In the genomic region with DNA sequence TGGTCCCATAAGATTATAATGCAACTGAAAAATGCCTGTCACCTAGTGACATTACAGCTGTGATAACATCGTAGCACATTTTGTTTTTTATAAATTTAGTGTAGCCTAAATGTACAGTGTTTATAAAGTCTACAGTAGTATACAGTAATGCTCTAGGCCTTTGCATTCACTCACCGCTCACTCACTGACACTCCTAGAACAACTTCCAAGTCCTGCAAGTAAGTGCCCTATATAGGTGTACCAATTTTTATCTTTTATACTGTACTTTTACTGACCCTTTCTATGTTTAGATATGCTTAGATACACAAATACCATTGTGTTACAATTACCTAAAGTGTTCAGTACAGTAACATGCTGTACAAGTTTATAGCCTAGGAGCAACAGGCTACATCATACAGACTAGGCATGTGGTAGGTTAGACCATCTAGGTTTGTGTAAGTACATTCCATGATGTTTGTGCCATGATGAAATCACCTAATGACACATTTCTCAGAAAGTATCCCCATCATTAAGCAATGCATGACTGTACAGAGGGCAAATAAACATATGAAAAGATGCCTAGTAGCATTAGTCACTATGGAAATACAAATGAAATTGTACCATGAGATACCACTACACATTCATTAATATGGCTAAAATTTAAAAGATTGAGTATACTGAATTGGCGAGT, we compare ENCODE assay signal across 16 cellular contexts.
DNase-seq lines count a peak whose midpoint lies in the region; ATAC-seq, FAIRE-seq and TF ChIP-seq lines count a peak whose summit lies in the region.
"Had no signal": no experiment of that assay in that cellular context is flagged by ENCODE, and none has a peak within 500 bp of the region (broad histone marks: within the 10 kb centered on the region; RNA-seq: fewer than 3 reads in every experiment).

No MANE protein-coding gene starts in this region.

- no peak overlapping the region for H3K4me3 Mint-ChIP-seq in astrocyte (ENCODE audit: unreplicated experiment)
- H3K4me3 Mint-ChIP-seq: B cell, brain had no signal

- ATAC-seq in GM21447 (IDR thresholded peaks at IDR 0.05; ENCODE audit: unreplicated experiment), result no peak
- no peak for ATAC-seq in HG02981 (IDR thresholded peaks at IDR 0.05; ENCODE audit: unreplicated experiment)

- TF ChIP-seq POLR2A in H54 (IDR thresholded peaks at IDR 0.05; ENCODE audit: low read depth, low read length), result no peak

- peak; percentile 99 for FAIRE-seq in H54 (lab: Jason Lieb, UNC)
- FAIRE-seq in astrocyte (lab: Jason Lieb, UNC), result peak; percentile 80

- H3K9me2 ChIP-seq in hepatocyte (replicated peaks; ENCODE audit: insufficient read depth), result no peaks in the 10 kb centered on the region

- H3K9me3 ChIP-seq in astrocyte (ENCODE audit: insufficient read depth, low read depth, low read length) (no peaks in the 10 kb centered on the region), hepatocyte (ENCODE audit: low read depth) (no peaks in the 10 kb centered on the region), BE2C (no peaks in the 10 kb centered on the region)

- no peaks in the 10 kb centered on the region for H3K27me3 ChIP-seq in astrocyte (ENCODE audit: insufficient read depth, low read length)
- no peaks in the 10 kb centered on the region for H3K27me3 ChIP-seq in hepatocyte
- no peaks in the 10 kb centered on the region for H3K27me3 ChIP-seq in BE2C

- H2AFZ ChIP-seq in astrocyte (ENCODE audit: low read depth, low read length), result no peak overlapping the region
- H2AFZ ChIP-seq in hepatocyte, result no peak overlapping the region

- H3K4me2 ChIP-seq in astrocyte (ENCODE audit: low read length) (peak overlapping the region; percentile 53), hepatocyte (no peak overlapping the region)

- H3K36me3 Mint-ChIP-seq in astrocyte (ENCODE audit: low read depth, unreplicated experiment), result peaks cover 3% of the 10 kb centered on the region
- H3K36me3 Mint-ChIP-seq: brain had no signal

- no peak overlapping the region for H3K4me3 ChIP-seq in astrocyte (ENCODE audit: insufficient read depth, low read depth, low read length)
- H3K4me3 ChIP-seq in hepatocyte, result no peak overlapping the region
- H3K4me3 ChIP-seq in BE2C (ENCODE audit: low read depth, low read length), result no peak overlapping the region

- H4K20me1 ChIP-seq in astrocyte (ENCODE audit: insufficient read depth, low read length), result no peaks in the 10 kb centered on the region
- H4K20me1 ChIP-seq in hepatocyte (ENCODE audit: insufficient read depth, poor library complexity, severe bottlenecking), result no peaks in the 10 kb centered on the region

- no peaks in the 10 kb centered on the region for H3K9me3 Mint-ChIP-seq in astrocyte (ENCODE audit: unreplicated experiment)
- H3K9me3 Mint-ChIP-seq: brain had no signal

- H3K9ac ChIP-seq in astrocyte (ENCODE audit: low read length), result no peak overlapping the region

- TF ChIP-seq CTCF in astrocyte (IDR thresholded peaks at IDR 0.05; ENCODE audit: insufficient read depth, low read depth, low read length), result no peak
- TF ChIP-seq CTCF in hepatocyte (IDR thresholded peaks at IDR 0.05; ENCODE audit: poor library complexity), result no peak
- no peak for TF ChIP-seq CTCF in BE2C (IDR thresholded peaks at IDR 0.05; ENCODE audit: low read depth, low read length)

- no peak overlapping the region for H3K27ac Mint-ChIP-seq in astrocyte (ENCODE audit: unreplicated experiment)
- H3K27ac Mint-ChIP-seq: B cell, brain had no signal

- H3K79me2 ChIP-seq in astrocyte (ENCODE audit: insufficient read depth, low read length), result no peaks in the 10 kb centered on the region
- no peaks in the 10 kb centered on the region for H3K79me2 ChIP-seq in hepatocyte

- H3K27me3 Mint-ChIP-seq in astrocyte (ENCODE audit: low read depth, unreplicated experiment), result no peaks in the 10 kb centered on the region

- H3K27ac ChIP-seq in astrocyte (ENCODE audit: low read depth, low read length), result peak overlapping the region; percentile 43
- peak overlapping the region; percentile 32 for H3K27ac ChIP-seq in hepatocyte

- H3K36me3 ChIP-seq in astrocyte (ENCODE audit: insufficient read depth, low read length), result no peaks in the 10 kb centered on the region
- H3K36me3 ChIP-seq in hepatocyte (replicated peaks; ENCODE audit: insufficient read depth, low read depth), result no peaks in the 10 kb centered on the region
- H3K36me3 ChIP-seq in BE2C, result peaks cover 2% of the 10 kb centered on the region; the same call in 1 of the 2 replicates

- H3K4me1 Mint-ChIP-seq in astrocyte (ENCODE audit: low read depth, unreplicated experiment), result no peaks in the 10 kb centered on the region
- H3K4me1 Mint-ChIP-seq: B cell, brain had no signal

- peaks cover 6% of the 10 kb centered on the region for H3K4me1 ChIP-seq in astrocyte (ENCODE audit: insufficient read depth, low read length)
- no peaks in the 10 kb centered on the region for H3K4me1 ChIP-seq in hepatocyte (ENCODE audit: insufficient read depth)
- no peaks in the 10 kb centered on the region for H3K4me1 ChIP-seq in BE2C

- WGBS in hepatocyte (ENCODE audit: low lambda C conversion rate, missing lambda C conversion rate), result 96% methylated on average over 3 of the region's 3 CpGs

- DNase-seq in A172 (ENCODE audit: low spot score), result peak; percentile 32
- no peak for DNase-seq in H54 (ENCODE audit: insufficient read length, low spot score)
- DNase-seq in astrocyte (ENCODE audit: low read depth), result peak; percentile 89
- DNase-seq in hepatocyte (ENCODE audit: low spot score), result no peak
- no peak for DNase-seq in BE2C
- DNase-seq in activated gamma-delta T cell (lab: John Stamatoyannopoulos, UW), result no peak
- DNase-seq: activated CD4-positive, CD25-positive, alpha-beta regulatory T cell; activated T-cell treated with anti-CD3 and anti-CD28 coated beads, Interleukin-2, amount 50 U/mL, for 1 hour; GDM1; MV-4-11; NCI-H510A; SIG-M5 had no signal

Comparison
In these comparisons a context has a peak if more than half of its experiments do, and no peak if none do; other contexts are left out.
1. DNase-seq: peak in A172 (single experiment) and astrocyte (single experiment); none in H54 (single experiment), hepatocyte (single experiment), BE2C (single experiment) and activated gamma-delta T cell (single experiment).